ENCODE assay signal across 22 cellular contexts in the genomic region with DNA sequence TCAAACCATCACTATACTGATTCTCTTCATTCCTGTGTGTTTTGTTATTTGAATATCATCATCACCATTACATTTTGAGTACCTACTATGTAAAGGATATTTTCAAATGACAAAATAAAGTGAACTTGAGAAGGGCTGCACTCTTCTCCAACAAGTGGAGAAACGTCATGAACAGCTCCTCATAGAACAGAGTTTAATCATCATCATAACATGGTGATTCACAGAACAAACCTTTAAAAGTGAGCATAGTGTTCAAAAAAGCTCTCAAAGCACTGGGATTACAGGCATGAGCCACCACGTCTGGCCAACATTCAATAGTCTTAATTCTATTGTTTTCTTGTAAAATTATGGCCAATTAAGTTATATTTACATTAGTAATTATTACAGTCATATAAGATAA.
"Had no signal": no experiment of that assay in that cellular context is flagged by ENCODE, and none has a peak within 500 bp of the region (broad histone marks: within the 10 kb centered on the region; RNA-seq: fewer than 3 reads in every experiment).

No MANE protein-coding gene starts in this region.

- H3K27me3 ChIP-seq: esophagus muscularis mucosa, neural progenitor cell, right lobe of liver, stomach, vagina had no signal

- H3K36me3 Mint-ChIP-seq: activated naive CD4-positive, alpha-beta T cell treated with anti-CD3 and anti-CD28 coated beads, Interleukin-2, amount 10 ng/mL, durations not matched to agents 7 days and 5 days; brain; immature natural killer cell; memory B cell; naive B cell; neural progenitor cell had no signal

- H3K36me3 ChIP-seq: esophagus muscularis mucosa, neural progenitor cell, right lobe of liver, stomach, vagina had no signal

- H3K27ac Mint-ChIP-seq: activated CD4-positive, alpha-beta T cell treated with anti-CD3 and anti-CD28 coated beads, Interleukin-2, amount 10 ng/mL, durations not matched to agents 7 days and 5 days; activated naive CD4-positive, alpha-beta T cell treated with anti-CD3 and anti-CD28 coated beads, Interleukin-2, amount 10 ng/mL, durations not matched to agents 7 days and 5 days; brain; immature natural killer cell; memory B cell; naive B cell; neural progenitor cell had no signal

- H3K27me3 Mint-ChIP-seq: activated CD4-positive, alpha-beta T cell treated with anti-CD3 and anti-CD28 coated beads, Interleukin-2, amount 10 ng/mL, durations not matched to agents 7 days and 5 days; activated naive CD4-positive, alpha-beta T cell treated with anti-CD3 and anti-CD28 coated beads, Interleukin-2, amount 10 ng/mL, durations not matched to agents 7 days and 5 days; brain; memory B cell; naive B cell had no signal

- H3K4me3 ChIP-seq: esophagus muscularis mucosa, neural progenitor cell, psoas muscle, right lobe of liver, stomach, vagina had no signal

- DNase-seq: activated CD4-positive, alpha-beta T cell treated with anti-CD3 and anti-CD28 coated beads, Interleukin-2, amount 10 ng/mL, durations not matched to agents 7 days and 5 days; activated CD8-positive, alpha-beta memory T cell treated with anti-CD3 and anti-CD28 coated beads, Interleukin-2, amount 50 U/mL, for 4 hours; activated effector memory CD4-positive, alpha-beta T cell treated with Interleukin-2 at 50 U/mL for 16 hours; activated naive CD4-positive, alpha-beta T cell treated with anti-CD3 and anti-CD28 coated beads, Interleukin-2, amount 10 ng/mL, durations not matched to agents 7 days and 5 days; activated T-cell treated with anti-CD3 and anti-CD28 coated beads, Interleukin-2, amount 50 U/mL, for 4 hours; effector CD4-positive, alpha-beta T cell; immature natural killer cell; left ventricle myocardium superior; naive B cell; psoas muscle; right lobe of liver; small intestine; stimulated activated CD4-positive, alpha-beta T cell treated with anti-CD3 and anti-CD28 coated beads, Interleukin-15, amount 100 ng/mL, for 24 hours; stimulated activated CD4-positive, alpha-beta T cell treated with anti-CD3 and anti-CD28 coated beads, Interleukin-4, amount 100 ng/mL, for 1 hour; stomach; T1000; trophoblast cell had no signal

- H3K4me1 Mint-ChIP-seq: activated CD4-positive, alpha-beta T cell treated with anti-CD3 and anti-CD28 coated beads, Interleukin-2, amount 10 ng/mL, durations not matched to agents 7 days and 5 days; activated naive CD4-positive, alpha-beta T cell treated with anti-CD3 and anti-CD28 coated beads, Interleukin-2, amount 10 ng/mL, durations not matched to agents 7 days and 5 days; brain; immature natural killer cell; memory B cell; naive B cell; neural progenitor cell had no signal

- H3K9me3 ChIP-seq: esophagus muscularis mucosa, psoas muscle, right lobe of liver, stomach, vagina had no signal

- H3K4me3 Mint-ChIP-seq: activated CD4-positive, alpha-beta T cell treated with anti-CD3 and anti-CD28 coated beads, Interleukin-2, amount 10 ng/mL, durations not matched to agents 7 days and 5 days; activated naive CD4-positive, alpha-beta T cell treated with anti-CD3 and anti-CD28 coated beads, Interleukin-2, amount 10 ng/mL, durations not matched to agents 7 days and 5 days; activated T-cell treated with anti-CD3 and anti-CD28 coated beads, Interleukin-2, amount 50 U/mL, for 4 hours; brain; immature natural killer cell; memory B cell; naive B cell; neural progenitor cell had no signal

- H3K4me1 ChIP-seq: esophagus muscularis mucosa, neural progenitor cell, psoas muscle, right lobe of liver, stomach, vagina had no signal

- FAIRE-seq: small intestine had no signal

- H3K9me3 Mint-ChIP-seq: activated CD4-positive, alpha-beta T cell treated with anti-CD3 and anti-CD28 coated beads, Interleukin-2, amount 10 ng/mL, durations not matched to agents 7 days and 5 days; neural progenitor cell had no signal

- ATAC-seq: activated T-cell treated with anti-CD3 and anti-CD28 coated beads, Interleukin-2, amount 50 U/mL, for 4 hours; left ventricle myocardium superior; psoas muscle; right lobe of liver had no signal

- H3K27ac ChIP-seq: esophagus muscularis mucosa, neural progenitor cell, psoas muscle, right lobe of liver, stomach, vagina had no signal
